10 cellular contexts compared by ENCODE assay signal in the genomic region with DNA sequence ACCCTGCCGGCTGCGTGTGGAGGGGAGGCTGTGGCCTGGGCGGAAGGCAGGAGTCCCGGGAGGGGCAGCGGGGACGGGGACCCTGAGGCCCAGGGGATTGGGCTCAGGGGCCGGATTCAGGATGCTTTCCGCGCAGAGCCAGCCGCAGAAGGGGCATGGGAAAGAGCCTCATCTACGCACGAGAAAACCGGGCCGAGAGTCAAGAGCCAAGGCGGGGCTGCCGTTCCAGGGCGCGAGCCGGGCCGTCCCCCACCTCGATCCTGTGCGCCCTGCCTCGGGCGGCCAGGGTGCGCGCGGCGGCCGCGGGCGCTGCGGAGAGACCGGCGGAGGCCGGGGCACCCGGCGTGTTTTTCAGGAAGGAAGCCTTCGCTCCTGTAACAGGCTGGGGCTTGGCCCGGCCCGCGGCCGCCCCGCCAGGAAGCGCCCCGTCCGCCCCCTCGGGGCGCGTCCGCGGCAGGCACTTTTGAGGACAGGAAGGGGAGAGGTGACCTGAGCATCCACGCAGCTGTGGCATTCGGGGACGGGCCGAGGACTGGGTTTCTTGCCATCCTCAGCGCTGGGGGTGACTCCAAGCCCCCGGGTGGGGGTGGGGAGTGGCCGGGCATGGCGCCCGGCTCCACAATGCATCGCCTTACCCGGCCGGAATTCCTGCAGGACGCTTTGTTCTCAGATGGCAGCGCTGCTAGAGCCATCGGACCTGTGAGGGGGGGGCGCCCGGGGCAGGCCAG.
DNase-seq lines count a peak whose midpoint lies in the region; ATAC-seq and TF ChIP-seq lines count a peak whose summit lies in the region.
"Had no signal": no experiment of that assay in that cellular context is flagged by ENCODE, and none has a peak within 500 bp of the region (broad histone marks: within the 10 kb centered on the region; RNA-seq: fewer than 3 reads in every experiment).

No MANE protein-coding gene starts in this region.

- H3K4me3 Mint-ChIP-seq in natural killer cell, result no peak overlapping the region

- peak overlapping the region; percentile 45 to 81 (median 69) for H3K27ac ChIP-seq in heart left ventricle

- ATAC-seq in heart left ventricle (peak; percentile 63 to 75 (median 74)), natural killer cell (peak in 2 of 3 donors; percentile 33 to 52)

- H3K4me3 ChIP-seq in heart left ventricle, result peak overlapping the region in 7 of 12 donors; percentile 4 to 31 (median 28)

- intact Hi-C loops in heart left ventricle (cut with DNase I), result loop anchor here in 3 of 10 donors (2.0 kb wide), 2 partner anchors 18 to 74 kb away; no protein-coding TSS in a partner anchor
- intact Hi-C loops in natural killer cell (cut with micrococcal nuclease), result no loop called here

- H3K4me1 ChIP-seq in heart left ventricle, result peaks cover 0 to 28% (median 11%) of the 10 kb centered on the region in 12 donors

- TF ChIP-seq CTCF in heart left ventricle (IDR thresholded peaks at IDR 0.05) (no peak), natural killer cell (IDR thresholded peaks at IDR 0.05) (no peak)

- TF ChIP-seq POLR2A in heart left ventricle (IDR thresholded peaks at IDR 0.05), result peak in 1 of 2 donors; percentile 26

- no peak overlapping the region for H3K27ac Mint-ChIP-seq in natural killer cell
- H3K27ac Mint-ChIP-seq: CD4-positive, CD25-positive, alpha-beta regulatory T cell had no signal

- WGBS in heart left ventricle, 4 donors, result 1 to 6% (median 3%) methylated on average over 12 to 68 of the region's 68 CpGs

- DNase-seq in stimulated activated CD4-positive, alpha-beta T cell treated with anti-CD3 and anti-CD28 coated beads, Interleukin-15, amount 100 ng/mL, for 24 hours, result peak; percentile 13
- DNase-seq in stimulated activated CD4-positive, alpha-beta T cell treated with anti-CD3 and anti-CD28 coated beads, Interleukin-12 subunit alpha, Interleukin-12 subunit beta, amount 100 ng/mL, for 4 hours, result no peak
- DNase-seq in heart left ventricle (peak; percentile 63 to 84 (median 67)), natural killer cell (no peak), T-helper 9 cell (no peak), C1 segment of cervical spinal cord (lab: John Stamatoyannopoulos, UW) (no peak), NCI-H748 treated with DMSO at 0.1 percent for 48 hours (lab: John Stamatoyannopoulos, UW) (no peak), NCI-H524 (lab: John Stamatoyannopoulos, UW) (no peak)
- DNase-seq: NCI-H187 had no signal

- H3K36me3 ChIP-seq in heart left ventricle, result no peaks in the 10 kb centered on the region

- peaks cover 34 to 47% of the 10 kb centered on the region in 2 donors for H3K27me3 Mint-ChIP-seq in natural killer cell (ENCODE audit: low read depth in 2 of 2)

- peaks cover 0 to 50% (median 26%) of the 10 kb centered on the region in 9 donors for H3K27me3 ChIP-seq in heart left ventricle

- no peaks in the 10 kb centered on the region for H3K4me1 Mint-ChIP-seq in natural killer cell

- no peaks in the 10 kb centered on the region for H3K36me3 Mint-ChIP-seq in natural killer cell

- peaks cover 0 to 3% (median 0%) of the 10 kb centered on the region in 12 donors for H3K9me3 ChIP-seq in heart left ventricle

- H3K9me3 Mint-ChIP-seq in natural killer cell, result no peaks in the 10 kb centered on the region

Comparison
In these comparisons a context has a peak if more than half of its experiments do, and no peak if none do; other contexts are left out.
1. DNase-seq: peak in stimulated activated CD4-positive, alpha-beta T cell treated with anti-CD3 and anti-CD28 coated beads, Interleukin-15, amount 100 ng/mL, for 24 hours (single experiment) and heart left ventricle (5 of 5); none in stimulated activated CD4-positive, alpha-beta T cell treated with anti-CD3 and anti-CD28 coated beads, Interleukin-12 subunit alpha, Interleukin-12 subunit beta, amount 100 ng/mL, for 4 hours (single experiment), natural killer cell (single experiment), T-helper 9 cell (single experiment), C1 segment of cervical spinal cord (0 of 14), NCI-H748 treated with DMSO at 0.1 percent for 48 hours (single experiment) and NCI-H524 (0 of 2).